ENCODE assay signal across 9 cellular contexts in the genomic region with DNA sequence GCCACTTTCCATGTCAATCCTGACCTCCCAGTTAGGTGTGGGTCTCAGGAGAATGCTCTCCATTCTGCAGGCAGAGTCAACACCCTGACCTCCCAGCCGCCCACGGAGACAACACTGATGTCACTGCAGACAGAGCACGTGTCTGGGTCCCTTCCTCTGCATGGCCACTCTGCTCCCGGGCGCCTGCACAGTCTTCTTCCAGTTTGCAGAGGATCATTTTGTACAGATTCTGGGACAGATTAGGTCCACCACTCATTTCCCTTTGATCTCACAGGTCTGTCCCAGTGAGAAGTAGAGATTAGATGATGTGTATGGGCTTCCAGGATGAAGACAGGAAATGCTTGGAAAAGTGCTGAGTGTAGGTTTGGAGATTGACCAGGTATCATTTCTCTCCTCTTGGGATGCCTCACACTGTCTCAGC. TPM values are rescaled to one million over a fixed set of nuclear protein-coding genes. Genes with fewer than 3 reads are reported as not detected.
A peak's percentile ranks its signal among the peaks of the same experiment; 100 is the strongest.
DNase-seq lines count a peak whose midpoint lies in the region; ATAC-seq and TF ChIP-seq lines count a peak whose summit lies in the region.
"Had no signal": no experiment of that assay in that cellular context is flagged by ENCODE, and none has a peak within 500 bp of the region (broad histone marks: within the 10 kb centered on the region; RNA-seq: fewer than 3 reads in every experiment).

No MANE protein-coding gene starts in this region.

- in situ Hi-C loops in ACHN (cut with HindIII; ENCODE audit: low pct_ligation_motif_present, low pct_unique_long_range_greater_than_20kb, low sequenced_read_pairs) = no loop called here

- H3K4me1 Mint-ChIP-seq in neural crest cell = peaks cover 19% of the 10 kb centered on the region

- H4K20me1 ChIP-seq in OCI-LY7 (ENCODE audit: insufficient read depth, low read length) = no peaks in the 10 kb centered on the region

- H3K4me3 ChIP-seq in OCI-LY7 (ENCODE audit: low read depth, low read length, poor library complexity, severe bottlenecking) = no peak overlapping the region
- no peak overlapping the region for H3K4me3 ChIP-seq in fibroblast of mammary gland (ENCODE audit: control insufficient read depth, low read depth, low read length)

- no peaks in the 10 kb centered on the region for H3K36me3 Mint-ChIP-seq in neural crest cell (ENCODE audit: low read depth)

- H3K27ac ChIP-seq in OCI-LY7 (ENCODE audit: low read depth, low read length, poor library complexity, severe bottlenecking) = no peak overlapping the region

- intact Hi-C loops in OCI-LY7 (cut with micrococcal nuclease; ENCODE audit: unreplicated experiment) = no loop called here

- ATAC-seq in GM19455 (IDR thresholded peaks at IDR 0.05; ENCODE audit: unreplicated experiment) = no peak
- ATAC-seq: activated T-cell treated with anti-CD3 and anti-CD28 coated beads, Interleukin-2, amount 50 U/mL, for 72 hours had no signal

- POLR2A ChIA-PET in OCI-LY7 (lab: Charles Lee) = no interaction called here

- H3K36me3 ChIP-seq in OCI-LY7 (ENCODE audit: insufficient read depth, low read length) = no peaks in the 10 kb centered on the region

- BruUV-seq in OCI-LY7 (replicated peaks; lab: Mats Ljungman, UMichigan) = no TSS peak

- H3K4me3 Mint-ChIP-seq in neural crest cell = no peak overlapping the region
- H3K4me3 Mint-ChIP-seq: activated T-cell treated with anti-CD3 and anti-CD28 coated beads, Interleukin-2, amount 50 U/mL, for 72 hours had no signal

- TF ChIP-seq CTCF in OCI-LY7 (conservative IDR thresholded peaks at IDR 0.05; ENCODE audit: low read length) (no peak), fibroblast of mammary gland (conservative IDR thresholded peaks at IDR 0.05; ENCODE audit: control insufficient read depth, insufficient read depth, low read depth, low read length) (no peak), neural crest cell (conservative IDR thresholded peaks at IDR 0.05) (no peak)

- H3K4me1 ChIP-seq in OCI-LY7 (ENCODE audit: insufficient read depth, low read length, poor library complexity, severe bottlenecking) = peaks cover 19% of the 10 kb centered on the region

- no peaks in the 10 kb centered on the region for H3K9me3 ChIP-seq in OCI-LY7 (ENCODE audit: low read length)

- CTCF ChIA-PET in OCI-LY7 (lab: Charles Lee; ENCODE audit: unreplicated experiment) = interaction anchor here (0.5 kb wide), 1 partner anchor 911 kb away, joined by 3 read pairs; no protein-coding TSS in a partner anchor

- no peak overlapping the region for H3K4me2 ChIP-seq in OCI-LY7 (ENCODE audit: low read length)

- peak overlapping the region; percentile 92 for H3K27ac Mint-ChIP-seq in neural crest cell (ENCODE audit: unreplicated experiment)
- H3K27ac Mint-ChIP-seq: activated T-cell treated with anti-CD3 and anti-CD28 coated beads, Interleukin-2, amount 50 U/mL, for 72 hours had no signal

- no peaks in the 10 kb centered on the region for H3K9me3 Mint-ChIP-seq in neural crest cell
- H3K9me3 Mint-ChIP-seq: activated T-cell treated with anti-CD3 and anti-CD28 coated beads, Interleukin-2, amount 50 U/mL, for 72 hours had no signal

- peak overlapping the region; percentile 12; the same call in 1 of the 2 replicates for H2AFZ ChIP-seq in OCI-LY7 (ENCODE audit: low read length)

- no peaks in the 10 kb centered on the region for H3K79me2 ChIP-seq in OCI-LY7 (ENCODE audit: insufficient read depth, low read depth, low read length)

- DNase-seq in AG20443 (ENCODE audit: low spot score) (peak; percentile 61), OCI-LY7 (ENCODE audit: low spot score) (no peak), fibroblast of mammary gland (ENCODE audit: low read depth) (peak; percentile 37), neural crest cell (ENCODE audit: low read depth, low spot score) (no peak), NCI-H526 treated with DMSO at 0.1 percent for 48 hours (lab: John Stamatoyannopoulos, UW) (no peak), ACHN (no peak), NCI-H2029 treated with DMSO at 0.1 percent for 48 hours (lab: John Stamatoyannopoulos, UW) (no peak)

- H3K27me3 Mint-ChIP-seq in neural crest cell (ENCODE audit: low read depth) = no peaks in the 10 kb centered on the region

- no peaks in the 10 kb centered on the region for H3K9me2 ChIP-seq in OCI-LY7 (ENCODE audit: insufficient read depth, low read length)

RNA-seq across cellular contexts. Expression of a gene that starts 8.1 kb away (rescaled TPM):
- total RNA-seq in OCI-LY7 (2014; rRNA removed; shearing (Covaris generic)) = 0.16 TPM in 1 of 2 replicates, not detected in the other
- total RNA-seq in OCI-LY7 (2022) (0.35 TPM in 1 of 2 replicates, not detected in the other), neural crest cell (0.82 TPM in 1 of 2 replicates, not detected in the other)
- total RNA-seq: activated T-cell treated with anti-CD3 and anti-CD28 coated beads, Interleukin-2, amount 50 U/mL, for 72 hours had no signal

RNA-seq across cellular contexts. Expression of a gene that starts 15.7 kb away (rescaled TPM):
- total RNA-seq in OCI-LY7 (2014; rRNA removed; shearing (Covaris generic)) = 42.7 and 44.5 TPM in 2 replicates
- total RNA-seq in OCI-LY7 (2022) (40.7 and 43.7 TPM in 2 replicates), neural crest cell (100 and 102 TPM in 2 replicates)

RNA-seq across cellular contexts. Expression of a gene that starts 49.3 kb away (rescaled TPM):
- total RNA-seq in OCI-LY7 (2014; rRNA removed; shearing (Covaris generic)) = 5.0 and 6.9 TPM in 2 replicates
- total RNA-seq in OCI-LY7 (2022) (12.5 and 13.0 TPM in 2 replicates), neural crest cell (97.1 and 99.2 TPM in 2 replicates)

Comparison
In these comparisons a context has a peak if more than half of its experiments do, and no peak if none do; other contexts are left out.
1. DNase-seq: peak in AG20443 (single experiment) and fibroblast of mammary gland (single experiment); none in OCI-LY7 (single experiment), neural crest cell (single experiment), NCI-H526 treated with DMSO at 0.1 percent for 48 hours (single experiment), ACHN (single experiment) and NCI-H2029 treated with DMSO at 0.1 percent for 48 hours (single experiment).